23 cellular contexts compared by ENCODE assay signal in the genomic region with DNA sequence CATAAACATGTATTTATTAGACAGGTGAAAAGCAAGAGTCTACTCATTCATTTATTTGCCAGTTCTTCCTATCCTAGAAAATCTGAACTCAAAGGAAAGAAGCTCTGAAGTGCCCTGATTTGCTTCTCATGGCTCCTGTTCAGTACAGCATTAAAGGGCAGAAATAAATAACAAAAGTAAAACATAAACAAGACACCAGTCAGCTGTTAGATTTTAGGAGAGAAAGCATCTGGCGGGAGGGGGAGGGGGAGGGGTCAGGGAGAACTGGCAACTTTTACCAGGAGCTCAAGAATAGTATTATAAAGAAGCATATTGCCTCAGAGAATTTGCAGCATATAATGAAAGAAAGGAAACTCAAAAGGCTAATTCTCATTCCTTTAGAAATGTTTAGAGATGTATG.
DNase-seq lines count a peak whose midpoint lies in the region; TF ChIP-seq lines count a peak whose summit lies in the region.
"Had no signal": no experiment of that assay in that cellular context is flagged by ENCODE, and none has a peak within 500 bp of the region (broad histone marks: within the 10 kb centered on the region; RNA-seq: fewer than 3 reads in every experiment).

No MANE protein-coding gene starts in this region.

- H3K4me1 ChIP-seq in muscle layer of colon (ENCODE audit: insufficient read depth, low read length) (peaks cover 88% of the 10 kb centered on the region), transverse colon (peaks cover 6 to 49% (median 23%) of the 10 kb centered on the region in 4 donors), tibial nerve (peaks cover 0 to 26% (median 4%) of the 10 kb centered on the region in 4 donors)
- H3K4me1 ChIP-seq: BLaER1 had no signal

- H3K9ac ChIP-seq in muscle layer of colon (ENCODE audit: low read length) = no peak overlapping the region
- H3K9ac ChIP-seq: BLaER1, GM23248, KMS-11, SK-N-SH had no signal

- H3K27me3 ChIP-seq in muscle layer of colon (ENCODE audit: control insufficient read depth in 1 of 2, insufficient read depth in 2 of 2, low read length in 2 of 2) = no peaks in the 10 kb centered on the region
- no peaks in the 10 kb centered on the region for H3K27me3 ChIP-seq in transverse colon
- H3K27me3 ChIP-seq in tibial nerve = no peaks in the 10 kb centered on the region
- H3K27me3 ChIP-seq: BLaER1 had no signal

- H3K36me3 Mint-ChIP-seq in brain = peaks cover 41% of the 10 kb centered on the region
- H3K36me3 Mint-ChIP-seq: CD8-positive, alpha-beta T cell had no signal

- peaks cover 99% of the 10 kb centered on the region for H3K4me1 Mint-ChIP-seq in brain

- H3K36me3 ChIP-seq in muscle layer of colon (ENCODE audit: insufficient read depth, low read length) (no peaks in the 10 kb centered on the region), transverse colon (no peaks in the 10 kb centered on the region), tibial nerve (peaks cover 0 to 3% (median 0%) of the 10 kb centered on the region in 3 donors)
- H3K36me3 ChIP-seq: BLaER1 had no signal

- WGBS in transverse colon (ENCODE audit: low coverage in 1 of 2), 2 donors = 38 to 59% methylated on average over 1 of the region's 1 CpG
- WGBS in tibial nerve, 2 donors = 43 to 46% methylated on average over 1 of the region's 1 CpG

- peak; percentile 47 for DNase-seq in DMS 273 (lab: John Stamatoyannopoulos, UW; ENCODE audit: unreplicated experiment)
- DNase-seq in DMS 273 treated with DMSO at 0.1 percent for 48 hours (lab: John Stamatoyannopoulos, UW) = no peak
- no peak for DNase-seq in transverse colon
- DNase-seq in tibial nerve (ENCODE audit: low spot score in 2 of 2) = no peak
- no peak for DNase-seq in MV-4-11 (lab: John Stamatoyannopoulos, UW)
- no peak for DNase-seq in G401 (ENCODE audit: low spot score)
- DNase-seq: ACHN; CD8-positive, alpha-beta T cell; DMS79; NCI-H1105; NCI-H146; NCI-H2029; NCI-H345; NCI-H526 treated with DMSO at 0.1 percent for 48 hours; SHP77 treated with DMSO at 0.1 percent for 48 hours; SK-N-SH had no signal

- no peaks in the 10 kb centered on the region for H3K27me3 Mint-ChIP-seq in brain

- TF ChIP-seq EP300 in transverse colon (IDR thresholded peaks at IDR 0.05; ENCODE audit: low read depth) (no peak), tibial nerve (IDR thresholded peaks at IDR 0.05) (no peak)

- in situ Hi-C loops in transverse colon (cut with MboI; ENCODE audit: low pct_ligation_motif_present in 1 of 4, low pct_unique_long_range_greater_than_20kb in 1 of 4, low sequenced_read_pairs in 3 of 4) (no loop called here), G401 (cut with HindIII; ENCODE audit: low sequenced_read_pairs) (no loop called here)

- H3K4me3 ChIP-seq in muscle layer of colon (ENCODE audit: low read depth in 1 of 2, low read length in 2 of 2) (no peak overlapping the region), transverse colon (no peak overlapping the region), tibial nerve (no peak overlapping the region)
- H3K4me3 ChIP-seq: BLaER1, GM23248 had no signal

- TF ChIP-seq CTCF in brain (conservative IDR thresholded peaks at IDR 0.05) (no peak), transverse colon (IDR thresholded peaks at IDR 0.05) (no peak), tibial nerve (IDR thresholded peaks at IDR 0.05) (no peak)

- peak overlapping the region in 4 of 5 experiments; percentile 12 to 97 (median 36) for H3K27ac Mint-ChIP-seq in brain
- H3K27ac Mint-ChIP-seq: CD8-positive, alpha-beta T cell had no signal

- intact Hi-C loops in transverse colon (cut with DNase I; ENCODE audit: low total_unique reads) = no loop called here

- peak overlapping the region in 4 of 5 experiments; percentile 12 to 57 (median 16) for H3K4me3 Mint-ChIP-seq in brain
- H3K4me3 Mint-ChIP-seq: CD8-positive, alpha-beta T cell had no signal

- H3K9me3 ChIP-seq in muscle layer of colon (ENCODE audit: low read length) (no peaks in the 10 kb centered on the region), transverse colon (no peaks in the 10 kb centered on the region), tibial nerve (no peaks in the 10 kb centered on the region)
- H3K9me3 ChIP-seq: BLaER1, SK-N-SH had no signal

- H3K27ac ChIP-seq in muscle layer of colon (ENCODE audit: low read depth, low read length) (peak overlapping the region; percentile 27), transverse colon (peak overlapping the region in 3 of 4 donors; percentile 20 to 72 (median 47)), tibial nerve (no peak overlapping the region)
- H3K27ac ChIP-seq: 22Rv1, BLaER1, GM23248, KMS-11, RWPE1 had no signal

- TF ChIP-seq POLR2A in transverse colon (IDR thresholded peaks at IDR 0.05) = no peak
- TF ChIP-seq POLR2A in tibial nerve (IDR thresholded peaks at IDR 0.05) = no peak

- no peaks in the 10 kb centered on the region for H3K9me3 Mint-ChIP-seq in brain
- H3K9me3 Mint-ChIP-seq: CD8-positive, alpha-beta T cell had no signal

Comparison
In these comparisons a context has a peak if more than half of its experiments do, and no peak if none do; other contexts are left out.
1. H3K27ac ChIP-seq: peak in muscle layer of colon (single experiment) and transverse colon (3 of 4); none in tibial nerve (0 of 4).